ENCODE assay signal across 1 cellular context in the genomic region with DNA sequence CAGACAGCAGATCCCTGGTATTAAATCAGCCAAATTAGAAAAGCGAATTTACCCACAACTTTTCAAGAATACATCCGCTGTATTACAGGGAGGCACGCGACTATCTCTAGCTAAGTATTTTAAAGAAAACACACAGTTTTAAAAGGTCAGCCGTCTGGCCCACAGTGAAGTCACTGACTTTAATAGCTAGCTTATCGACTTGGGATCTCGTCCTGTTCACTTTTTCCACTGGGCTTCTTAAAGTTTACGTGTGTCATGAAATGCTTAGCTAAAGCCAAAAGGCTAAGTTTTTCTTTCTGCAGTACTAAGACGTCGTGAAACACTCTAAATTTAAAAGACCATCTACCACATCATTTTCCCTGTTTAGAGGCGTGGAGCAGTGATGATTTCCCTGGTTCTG.
TF ChIP-seq lines count a peak whose summit lies in the region.

No MANE protein-coding gene starts in this region.

TF ChIP-seq in IMR-90, 13 proteins besides CTCF, POLR2A, EP300 and RAD21 (continued from another document):
- TF ChIP-seq, protein P1, sequence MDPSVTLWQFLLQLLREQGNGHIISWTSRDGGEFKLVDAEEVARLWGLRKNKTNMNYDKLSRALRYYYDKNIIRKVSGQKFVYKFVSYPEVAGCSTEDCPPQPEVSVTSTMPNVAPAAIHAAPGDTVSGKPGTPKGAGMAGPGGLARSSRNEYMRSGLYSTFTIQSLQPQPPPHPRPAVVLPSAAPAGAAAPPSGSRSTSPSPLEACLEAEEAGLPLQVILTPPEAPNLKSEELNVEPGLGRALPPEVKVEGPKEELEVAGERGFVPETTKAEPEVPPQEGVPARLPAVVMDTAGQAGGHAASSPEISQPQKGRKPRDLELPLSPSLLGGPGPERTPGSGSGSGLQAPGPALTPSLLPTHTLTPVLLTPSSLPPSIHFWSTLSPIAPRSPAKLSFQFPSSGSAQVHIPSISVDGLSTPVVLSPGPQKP (IDR thresholded peaks at IDR 0.05; ENCODE audit: borderline replicate concordance, low read depth, low read length), result no peak
- TF ChIP-seq MXI1 (IDR thresholded peaks at IDR 0.05; ENCODE audit: borderline replicate concordance, low read depth, low read length), result no peak
- peak; percentile 95 for TF ChIP-seq BHLHE40 (IDR thresholded peaks at IDR 0.05; ENCODE audit: low read depth, low read length)
- TF ChIP-seq FOS (IDR thresholded peaks at IDR 0.05; ENCODE audit: low read depth, low read length), result peak; percentile 50
- no peak for TF ChIP-seq MAZ (IDR thresholded peaks at IDR 0.05; ENCODE audit: borderline replicate concordance, low read depth, low read length)
- TF ChIP-seq NFE2L2 (IDR thresholded peaks at IDR 0.05; ENCODE audit: low read depth, low read length), result no peak
